Comparison of ENCODE assay signal across 8 cellular contexts in genomic region chr3:108088697-108089096, GRCh38. TPM values are rescaled to one million over a fixed set of nuclear protein-coding genes. Genes with fewer than 3 reads are reported as not detected.
A peak's percentile ranks its signal among the peaks of the same experiment; 100 is the strongest.
DNase-seq lines count a peak whose midpoint lies in the region; ATAC-seq and TF ChIP-seq lines count a peak whose summit lies in the region.

No MANE protein-coding gene starts in this region.

- peak overlapping the region; percentile 77 to 96 (median 90) for H3K4me2 ChIP-seq in BLaER1 treated with 17β-estradiol and CSF1 and Interleukin-3, amounts not matched to agents 10 nM and 100 nM

- peak overlapping the region in 9 of 11 experiments; percentile 91 to 96 (median 95); a peak in 16 of 22 replicates for H3K27ac ChIP-seq in BLaER1 treated with 17β-estradiol and CSF1 and Interleukin-3, amounts not matched to agents 10 nM and 100 nM

- ATAC-seq in GM18870 (IDR thresholded peaks at IDR 0.05; ENCODE audit: unreplicated experiment) (peak; percentile 70), HG03354 (IDR thresholded peaks at IDR 0.05; ENCODE audit: poor library complexity, severe bottlenecking, unreplicated experiment) (peak; percentile 37), T-cell (replicated peaks in 1 of 4) (no peak)
- peak; percentile 56 for ATAC-seq in stimulated activated naive CD8-positive, alpha-beta T cell treated with anti-CD3 and anti-CD28 coated beads, Interleukin-15, Interleukin-2, amounts not matched to agents 100 U/mL and 50 U/mL, for 24 hours

- no peaks in the 10 kb centered on the region for H3K27me3 ChIP-seq in BLaER1 treated with 17β-estradiol and CSF1 and Interleukin-3, amounts not matched to agents 10 nM and 100 nM

- no peaks in the 10 kb centered on the region for H3K9me3 ChIP-seq in BLaER1 treated with 17β-estradiol and CSF1 and Interleukin-3, amounts not matched to agents 10 nM and 100 nM (replicated peaks in 1 of 11)

- H3K36me3 ChIP-seq in BLaER1 treated with 17β-estradiol and CSF1 and Interleukin-3, amounts not matched to agents 10 nM and 100 nM, result peaks cover 11 to 37% (median 24%) of the 10 kb centered on the region in 11 experiments; a peak in 18 of 22 replicates

- H3K4me3 Mint-ChIP-seq in T-cell, result peak overlapping the region in 1 of 3 donors; percentile 84

- CTCF ChIA-PET in T-cell (lab: Charles Lee), result interaction anchor here in 1 of 2 donors (0.6 kb wide), 1 partner anchor 16 kb away, joined by 3 read pairs; no protein-coding TSS in a partner anchor

- H3K27me3 Mint-ChIP-seq in T-cell, result no peaks in the 10 kb centered on the region

- TF ChIP-seq CTCF in fibroblast of mammary gland (conservative IDR thresholded peaks at IDR 0.05; ENCODE audit: control insufficient read depth, insufficient read depth, low read depth, low read length), result no peak

- H3K36me3 Mint-ChIP-seq in T-cell, result peaks cover 5% of the 10 kb centered on the region

- H3K9me3 Mint-ChIP-seq in T-cell, result peaks cover 0 to 4% (median 0%) of the 10 kb centered on the region in 3 donors

- H3K9ac ChIP-seq in BLaER1 treated with 17β-estradiol and CSF1 and Interleukin-3, amounts not matched to agents 10 nM and 100 nM, result peak overlapping the region in 10 of 11 experiments; percentile 25 to 96 (median 94); a peak in 17 of 22 replicates

- H4K20me1 ChIP-seq in BLaER1 treated with 17β-estradiol and CSF1 and Interleukin-3, amounts not matched to agents 10 nM and 100 nM, result peaks cover 0 to 51% (median 29%) of the 10 kb centered on the region in 11 experiments; a peak in 14 of 22 replicates

- H3K4me1 Mint-ChIP-seq in T-cell, result peaks cover 23 to 24% (median 24%) of the 10 kb centered on the region in 3 donors

- peak in 2 of 34 experiments; percentile 11 to 19 for DNase-seq in T-cell
- peak; percentile 43 for DNase-seq in fibroblast of mammary gland (ENCODE audit: low read depth)
- DNase-seq in stimulated activated naive CD8-positive, alpha-beta T cell treated with anti-CD3 and anti-CD28 coated beads, Interleukin-15, Interleukin-2, amounts not matched to agents 100 U/mL and 50 U/mL, for 24 hours, result peak; percentile 29
- DNase-seq in GF-D8 (lab: John Stamatoyannopoulos, UW), result no peak
- no peak for DNase-seq in mesenteric fat pad (ENCODE audit: low spot score)

- peak overlapping the region; percentile 41 to 70 for H3K27ac Mint-ChIP-seq in T-cell

- peak overlapping the region; percentile 83 to 97 (median 90); a peak in 19 of 20 replicates for H3K4me3 ChIP-seq in BLaER1 treated with 17β-estradiol and CSF1 and Interleukin-3, amounts not matched to agents 10 nM and 100 nM
- H3K4me3 ChIP-seq in fibroblast of mammary gland (ENCODE audit: control insufficient read depth, low read depth, low read length), result peak overlapping the region; percentile 90

- H3K4me1 ChIP-seq in BLaER1 treated with 17β-estradiol and CSF1 and Interleukin-3, amounts not matched to agents 10 nM and 100 nM, result peaks cover 32 to 70% (median 44%) of the 10 kb centered on the region in 10 experiments

- POLR2A ChIA-PET in T-cell (lab: Charles Lee), result interaction anchor here (0.6 to 1.9 kb wide), 7 partner anchors 9 to 134 kb away, joined by 3 to 35 read pairs (median 9); partner anchors contain the start of gene IFT57 (in 1 of the 2)

RNA-seq across cellular contexts. Expression of gene CD47, which starts 2.1 kb away (rescaled TPM):
- total RNA-seq in T-cell (100 to 1,000 TPM; 154 to 186 (median 161) TPM), mesenteric fat pad (59.3 TPM)

Comparison
In these comparisons a context has a peak if more than half of its experiments do, and no peak if none do; other contexts are left out.
1. ATAC-seq: peak in GM18870 (single experiment), HG03354 (single experiment) and stimulated activated naive CD8-positive, alpha-beta T cell treated with anti-CD3 and anti-CD28 coated beads, Interleukin-15, Interleukin-2, amounts not matched to agents 100 U/mL and 50 U/mL, for 24 hours (single experiment); none in T-cell (0 of 4).
2. DNase-seq: peak in fibroblast of mammary gland (single experiment) and stimulated activated naive CD8-positive, alpha-beta T cell treated with anti-CD3 and anti-CD28 coated beads, Interleukin-15, Interleukin-2, amounts not matched to agents 100 U/mL and 50 U/mL, for 24 hours (single experiment); none in GF-D8 (single experiment) and mesenteric fat pad (single experiment).